10 cellular contexts compared by ENCODE assay signal in the genomic region with DNA sequence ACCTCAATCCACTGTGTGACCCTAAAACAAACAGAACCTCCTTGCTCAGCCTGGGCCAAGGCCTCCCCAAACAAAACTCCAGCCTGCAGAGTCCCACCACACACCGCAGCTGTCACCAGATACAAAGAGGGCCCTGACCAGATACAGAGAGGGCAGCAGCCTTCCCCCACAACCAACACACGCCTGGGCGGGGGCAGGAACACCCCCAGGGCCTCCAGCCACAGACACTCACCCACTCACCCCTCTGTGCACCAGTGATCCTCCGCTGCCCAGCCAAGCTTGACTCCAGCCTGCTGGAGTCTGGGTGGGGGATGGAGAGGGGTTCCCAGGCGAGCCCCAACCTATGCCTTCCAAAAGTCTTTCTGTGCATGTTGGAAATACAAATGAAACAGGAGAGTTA. TPM values are rescaled to one million over a fixed set of nuclear protein-coding genes. Genes with fewer than 3 reads are reported as not detected.
DNase-seq lines count a peak whose midpoint lies in the region; ATAC-seq and TF ChIP-seq lines count a peak whose summit lies in the region.
"Had no signal": no experiment of that assay in that cellular context is flagged by ENCODE, and none has a peak within 500 bp of the region (broad histone marks: within the 10 kb centered on the region; RNA-seq: fewer than 3 reads in every experiment).

No MANE protein-coding gene starts in this region.

- no peaks in the 10 kb centered on the region for H3K36me3 ChIP-seq in Caco-2 (ENCODE audit: control insufficient read depth, insufficient read depth, low read length)
- H3K36me3 ChIP-seq in OCI-LY1 (ENCODE audit: insufficient read depth, low read length), result peaks cover 1% of the 10 kb centered on the region; the same call in 1 of the 2 replicates
- no peaks in the 10 kb centered on the region for H3K36me3 ChIP-seq in prostate gland

- H3K4me3 ChIP-seq in Caco-2 (ENCODE audit: low read depth, low read length) (no peak overlapping the region), OCI-LY1 (ENCODE audit: low read depth, low read length, poor library complexity, severe bottlenecking) (peak overlapping the region; percentile 73), prostate gland (no peak overlapping the region)
- H3K4me3 ChIP-seq: lung had no signal

- DNase-seq in Caco-2 (no peak), erythroblast (lab: John Stamatoyannopoulos, UW) (peak; percentile 53 to 63), prostate gland (ENCODE audit: low spot score) (no peak), C1 segment of cervical spinal cord (lab: John Stamatoyannopoulos, UW) (no peak)
- DNase-seq: NCI-H1930 had no signal

- peaks cover 5% of the 10 kb centered on the region; the same call in 1 of the 2 replicates for H3F3A ChIP-seq in OCI-LY1 (ENCODE audit: insufficient read depth, low read length)

- H3K9ac ChIP-seq in OCI-LY1 (ENCODE audit: low read length), result peak overlapping the region; percentile 85; the same call in 1 of the 2 replicates

- H3K79me2 ChIP-seq in OCI-LY1 (ENCODE audit: insufficient read depth, low read length), result no peaks in the 10 kb centered on the region

- peaks cover 74% of the 10 kb centered on the region for H3K36me3 Mint-ChIP-seq in Caco-2 (ENCODE audit: insufficient read depth, unreplicated experiment)

- POLR2A ChIA-PET in Caco-2 (lab: Charles Lee), result no interaction called here

- peak overlapping the region; percentile 89 for H3K27ac ChIP-seq in OCI-LY1 (ENCODE audit: low read depth, low read length, poor library complexity, severe bottlenecking)
- peak overlapping the region; percentile 89 to 100 for H3K27ac ChIP-seq in prostate gland

- no peaks in the 10 kb centered on the region for H3K27me3 Mint-ChIP-seq in Caco-2 (ENCODE audit: insufficient read depth, unreplicated experiment)

- intact Hi-C loops in Caco-2 (cut with micrococcal nuclease; ENCODE audit: unreplicated experiment) (no loop called here), prostate gland (cut with DNase I) (no loop called here)

- H3K9me3 ChIP-seq in Caco-2 (no peaks in the 10 kb centered on the region), OCI-LY1 (ENCODE audit: low read length) (no peaks in the 10 kb centered on the region), prostate gland (no peaks in the 10 kb centered on the region)

- no peak for ATAC-seq in GM21825 (IDR thresholded peaks at IDR 0.05; ENCODE audit: unreplicated experiment)
- ATAC-seq in HG03354 (IDR thresholded peaks at IDR 0.05; ENCODE audit: poor library complexity, severe bottlenecking, unreplicated experiment), result no peak
- ATAC-seq in HG03342 (IDR thresholded peaks at IDR 0.05; ENCODE audit: unreplicated experiment), result no peak

- H4K20me1 ChIP-seq in OCI-LY1 (ENCODE audit: insufficient read depth, low read length), result no peaks in the 10 kb centered on the region

- H3K27me3 ChIP-seq in Caco-2 (replicated peaks; ENCODE audit: control insufficient read depth, insufficient read depth, low read length) (no peaks in the 10 kb centered on the region), OCI-LY1 (ENCODE audit: insufficient read depth, low read length) (no peaks in the 10 kb centered on the region), prostate gland (replicated peaks; ENCODE audit: insufficient read depth) (no peaks in the 10 kb centered on the region)

- H3K9me3 Mint-ChIP-seq in Caco-2 (ENCODE audit: unreplicated experiment), result no peaks in the 10 kb centered on the region

- TF ChIP-seq POLR2A in erythroblast (IDR thresholded peaks at IDR 0.05; ENCODE audit: low read length), result no peak
- no peak for TF ChIP-seq POLR2A in prostate gland (IDR thresholded peaks at IDR 0.05)

- peak overlapping the region; percentile 98 for H3K27ac Mint-ChIP-seq in Caco-2 (ENCODE audit: unreplicated experiment)

- H3K4me1 Mint-ChIP-seq in Caco-2 (ENCODE audit: low read depth, unreplicated experiment), result peaks cover 25% of the 10 kb centered on the region

- peaks cover 64% of the 10 kb centered on the region for H3K4me1 ChIP-seq in Caco-2
- peaks cover 86% of the 10 kb centered on the region for H3K4me1 ChIP-seq in OCI-LY1 (ENCODE audit: insufficient read depth, low read length, severe bottlenecking)
- peaks cover 47% of the 10 kb centered on the region for H3K4me1 ChIP-seq in prostate gland (replicated peaks)

- no peaks in the 10 kb centered on the region for H3K9me2 ChIP-seq in OCI-LY1 (ENCODE audit: low read depth, low read length)

- peak overlapping the region; percentile 78 for H3K4me3 Mint-ChIP-seq in Caco-2 (ENCODE audit: unreplicated experiment)

- WGBS in prostate gland, result 74% methylated on average over 5 of the region's 5 CpGs

- no peak for TF ChIP-seq CTCF in Caco-2 (IDR thresholded peaks at IDR 0.05; ENCODE audit: insufficient read depth in 1 of 2, low read depth in 1 of 2, low read length in 1 of 2, severe bottlenecking in 1 of 2, unreplicated experiment in 1 of 2)
- TF ChIP-seq CTCF in OCI-LY1 (IDR thresholded peaks at IDR 0.05; ENCODE audit: low read length), result no peak
- no peak for TF ChIP-seq CTCF in prostate gland (IDR thresholded peaks at IDR 0.05)

- H3K4me2 ChIP-seq in OCI-LY1 (ENCODE audit: low read length), result peak overlapping the region; percentile 85

- no peak overlapping the region for H2AFZ ChIP-seq in OCI-LY1 (ENCODE audit: low read length)

- BruUV-seq in Caco-2 (replicated peaks; lab: Mats Ljungman, UMichigan), result no TSS peak

- CTCF ChIA-PET in Caco-2 (lab: Charles Lee), result interaction anchor here (0.5 to 5.2 kb wide), 3 partner anchors 19 to 199 kb away, joined by 3 to 41 read pairs (median 5); no protein-coding TSS in a partner anchor

RNA-seq across cellular contexts. Expression of gene CIRBP, which starts 5.9 kb away (rescaled TPM):
- total RNA-seq in Caco-2 (2022) (289 and 331 TPM in 2 replicates), prostate gland (100 to 1,000 TPM; 753 to 863 TPM)

RNA-seq across cellular contexts. Expression of gene FAM174C, which starts 12.1 kb away (rescaled TPM):
- 51.0 and 56.3 TPM in 2 replicates for total RNA-seq in Caco-2 (2022)
- total RNA-seq in prostate gland, result 10 to 100 TPM; 95.1 to 98.7 TPM

RNA-seq across cellular contexts. Expression of gene MIDN, which starts 14.8 kb away (rescaled TPM):
- total RNA-seq in Caco-2 (2022) (125 and 128 TPM in 2 replicates), prostate gland (10 to 100 TPM; 35.8 to 42.9 TPM)

RNA-seq across cellular contexts. Expression of gene ATP5F1D, which starts 21.6 kb away (rescaled TPM):
- total RNA-seq in Caco-2 (2022), result 126 and 140 TPM in 2 replicates
- 100 to 1,000 TPM; 109 to 151 TPM for total RNA-seq in prostate gland

RNA-seq across cellular contexts. Expression of gene EFNA2, which starts 22.5 kb away (rescaled TPM):
- total RNA-seq in Caco-2 (2022), result 18.6 and 20.6 TPM in 2 replicates
- not detected for total RNA-seq in prostate gland

Comparison
In these comparisons a context has a peak if more than half of its experiments do, and no peak if none do; other contexts are left out.
1. DNase-seq: peak in erythroblast (2 of 2); none in Caco-2 (0 of 2), prostate gland (single experiment) and C1 segment of cervical spinal cord (0 of 14).